Comparison of ENCODE assay signal across 8 cellular contexts in the genomic region with DNA sequence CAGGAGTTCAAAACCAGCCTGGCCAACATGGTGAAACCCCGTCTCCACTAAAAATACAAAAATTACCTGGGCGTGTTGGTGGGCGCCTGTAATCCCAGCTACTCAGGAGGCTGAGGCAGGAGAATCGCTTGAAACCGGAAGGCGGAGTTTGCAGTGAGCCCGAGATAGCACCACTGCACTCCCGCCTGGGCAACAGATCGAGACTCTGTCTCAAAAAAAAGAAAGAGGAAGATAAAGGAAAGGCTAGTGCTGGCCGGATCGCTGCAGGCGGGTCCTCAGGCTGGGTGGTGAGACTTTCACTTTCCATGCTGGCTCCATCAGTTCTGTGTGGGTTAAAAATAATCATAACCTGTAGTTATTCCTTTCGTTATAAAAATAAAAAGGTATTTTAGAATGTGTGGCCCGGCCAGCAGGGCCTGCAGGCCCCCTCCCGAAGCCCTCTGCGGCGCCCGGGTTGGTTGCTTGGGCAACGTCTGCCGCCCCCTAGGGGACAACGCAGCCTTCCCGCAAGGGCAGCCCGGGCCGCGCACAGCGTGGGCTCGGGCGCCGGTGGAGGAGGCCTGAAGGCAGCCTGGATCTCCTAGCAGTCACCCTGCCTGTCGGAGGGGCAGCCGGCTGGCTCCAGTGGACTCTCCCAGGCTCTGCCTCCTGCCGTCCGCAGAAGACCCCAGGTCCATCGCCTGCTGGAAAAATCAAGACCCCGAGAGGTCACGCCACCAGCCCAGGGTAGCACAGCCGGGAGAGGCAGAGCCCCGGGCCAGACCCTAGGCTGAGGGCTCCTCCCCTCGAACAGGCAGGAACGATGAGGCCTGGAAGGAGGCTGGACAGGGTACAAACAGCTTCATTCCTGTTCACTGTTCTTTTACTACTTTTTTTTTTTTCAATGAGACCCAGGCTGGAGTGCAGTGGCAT. TPM values are rescaled to one million over a fixed set of nuclear protein-coding genes. Genes with fewer than 3 reads are reported as not detected.
DNase-seq lines count a peak whose midpoint lies in the region; ATAC-seq and TF ChIP-seq lines count a peak whose summit lies in the region.

No MANE protein-coding gene starts in this region.

- H3K27me3 ChIP-seq in adrenal gland: no peaks in the 10 kb centered on the region

- H3K4me3 ChIP-seq in adrenal gland: peak overlapping the region in 2 of 4 donors; percentile 8 to 65

- H3K27me3 Mint-ChIP-seq in T-helper 1 cell treated with Interleukin-12 subunit alpha and Interleukin-12 subunit beta and Interleukin-4 antibody, amounts not matched to agents 30 μg/mL and 1 μg/mL, for 36 hours (ENCODE audit: low read depth): peaks cover 10% of the 10 kb centered on the region

- TF ChIP-seq POLR2A in adrenal gland (IDR thresholded peaks at IDR 0.05): no peak

- intact Hi-C loops in adrenal gland (cut with DNase I): no loop called here

- H3K36me3 ChIP-seq in adrenal gland (replicated peaks in 1 of 2): no peaks in the 10 kb centered on the region

- H3K36me3 Mint-ChIP-seq in T-helper 1 cell treated with Interleukin-12 subunit alpha and Interleukin-12 subunit beta and Interleukin-4 antibody, amounts not matched to agents 30 μg/mL and 1 μg/mL, for 36 hours (ENCODE audit: low read depth): no peaks in the 10 kb centered on the region

- peak overlapping the region; percentile 9 for H3K27ac Mint-ChIP-seq in T-helper 1 cell treated with Interleukin-12 subunit alpha and Interleukin-12 subunit beta and Interleukin-4 antibody, amounts not matched to agents 30 μg/mL and 1 μg/mL, for 36 hours

- TF ChIP-seq CTCF in adrenal gland (IDR thresholded peaks at IDR 0.05): peak; percentile 64 to 87 (median 77)

- H3K4me3 Mint-ChIP-seq in T-helper 1 cell treated with Interleukin-12 subunit alpha and Interleukin-12 subunit beta and Interleukin-4 antibody, amounts not matched to agents 30 μg/mL and 1 μg/mL, for 36 hours: peak overlapping the region; percentile 63

- peak; percentile 90 for ATAC-seq in GM18868 (IDR thresholded peaks at IDR 0.05; ENCODE audit: unreplicated experiment)
- peak; percentile 78 for ATAC-seq in HG03064 (IDR thresholded peaks at IDR 0.05; ENCODE audit: low read depth, unreplicated experiment)

- WGBS in adrenal gland, 4 donors: 26 to 32% (median 31%) methylated on average over 25 to 40 of the region's 40 CpGs

- H3K4me1 Mint-ChIP-seq in T-helper 1 cell treated with Interleukin-12 subunit alpha and Interleukin-12 subunit beta and Interleukin-4 antibody, amounts not matched to agents 30 μg/mL and 1 μg/mL, for 36 hours (ENCODE audit: low read depth): peaks cover 7% of the 10 kb centered on the region

- peaks cover 6 to 14% of the 10 kb centered on the region in 2 donors for H3K4me1 ChIP-seq in adrenal gland (replicated peaks in 1 of 2)

- DNase-seq in adrenal gland (peak; percentile 69 to 83 (median 79)), iPS-NIHi11 (ENCODE audit: low spot score) (peak; percentile 91), NCI-H1694 (lab: John Stamatoyannopoulos, UW) (no peak), A172 (ENCODE audit: low spot score) (no peak)
- DNase-seq in stimulated activated CD4-positive, alpha-beta T cell treated with anti-CD3 and anti-CD28 coated beads, Interleukin-15, amount 100 ng/mL, for 48 hours (ENCODE audit: low read depth in 2 of 2): peak; percentile 39 to 69

- H3K9me3 ChIP-seq in adrenal gland (replicated peaks in 1 of 3): no peaks in the 10 kb centered on the region

- H3K9me3 Mint-ChIP-seq in T-helper 1 cell treated with Interleukin-12 subunit alpha and Interleukin-12 subunit beta and Interleukin-4 antibody, amounts not matched to agents 30 μg/mL and 1 μg/mL, for 36 hours: no peaks in the 10 kb centered on the region

- peak overlapping the region in 3 of 5 donors; percentile 23 to 80 (median 63) for H3K27ac ChIP-seq in adrenal gland

RNA-seq across cellular contexts. Expression of gene SLC25A47, which starts 5.0 kb away (rescaled TPM):
- total RNA-seq in adrenal gland: under 1 TPM in 1 of 8 donors, not detected in 7; 0.14 TPM
- polyA plus RNA-seq in adrenal gland: under 1 TPM in 1 of 3 donors, not detected in 2; 0.07 TPM
- 0.24 TPM in 1 of 2 replicates, not detected in the other for total RNA-seq in A172 (2014; rRNA removed; shearing (Covaris generic))

RNA-seq across cellular contexts. Expression of gene SLC25A29, which starts 11.9 kb away (rescaled TPM):
- total RNA-seq in adrenal gland: 100 to 1,000 TPM in 2 of 8 donors, 10 to 100 TPM in 6; 34.4 to 118 (median 88.4) TPM
- polyA plus RNA-seq in adrenal gland: 100 to 1,000 TPM in 2 of 3 donors, 1 to 10 TPM in 1; 9.0 to 277 (median 150) TPM
- 34.7 and 37.5 TPM in 2 replicates for total RNA-seq in A172 (2014; rRNA removed; shearing (Covaris generic))

RNA-seq across cellular contexts. Expression of gene WDR25, which starts 58.1 kb away (rescaled TPM):
- total RNA-seq in adrenal gland: 10 to 100 TPM in 7 of 8 donors, 1 to 10 TPM in 1; 6.1 to 18.7 (median 13.0) TPM
- 10 to 100 TPM in 2 of 3 donors, 1 to 10 TPM in 1; 7.4 to 12.7 (median 10.5) TPM for polyA plus RNA-seq in adrenal gland
- total RNA-seq in A172 (2014; rRNA removed; shearing (Covaris generic)): 11.2 and 12.9 TPM in 2 replicates

Comparison
In these comparisons a context has a peak if more than half of its experiments do, and no peak if none do; other contexts are left out.
1. DNase-seq: peak in adrenal gland (7 of 7), iPS-NIHi11 (single experiment) and stimulated activated CD4-positive, alpha-beta T cell treated with anti-CD3 and anti-CD28 coated beads, Interleukin-15, amount 100 ng/mL, for 48 hours (2 of 2); none in NCI-H1694 (single experiment) and A172 (single experiment).